8 cellular contexts compared by ENCODE assay signal in the genomic region with DNA sequence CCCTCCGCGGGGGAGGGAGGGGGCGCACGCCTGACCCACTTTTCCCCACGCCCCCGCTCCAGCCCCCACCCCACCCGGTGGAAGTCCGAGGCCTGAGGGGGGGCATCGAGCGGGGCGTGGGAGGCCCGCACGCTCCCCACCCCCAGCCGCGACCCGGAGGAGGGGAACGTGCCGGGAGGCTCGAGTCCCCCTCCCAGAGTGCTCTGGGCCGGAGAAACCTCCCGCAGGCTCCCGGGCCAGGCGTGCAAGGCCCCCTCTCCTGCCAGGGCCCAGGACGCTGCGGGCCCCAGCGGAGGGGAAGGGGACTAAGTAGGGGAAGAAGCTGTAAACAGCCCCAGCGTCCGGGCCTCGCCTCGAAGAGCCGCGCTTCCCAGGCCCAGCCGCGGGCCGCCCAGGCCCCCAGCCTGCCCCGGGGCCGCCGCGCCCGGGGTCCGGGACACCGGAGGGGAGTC. TPM values are rescaled to one million over a fixed set of nuclear protein-coding genes. Genes with fewer than 3 reads are reported as not detected.
DNase-seq lines count a peak whose midpoint lies in the region; ATAC-seq and TF ChIP-seq lines count a peak whose summit lies in the region.

No MANE protein-coding gene starts in this region.

- H3K27ac Mint-ChIP-seq in CD14-positive monocyte, result peak overlapping the region in 5 of 7 donors; percentile 85 to 94 (median 90)
- H3K27ac Mint-ChIP-seq in stimulated activated naive B cell treated with anti-CD40 and anti-IgM and Interleukin-4, amounts not matched to agents 10 μg/mL and 1 μg/mL and 100 μg/mL, for 72 hours, result peak overlapping the region; percentile 94

- peak overlapping the region; percentile 80 for H3K4me3 ChIP-seq in Jurkat, Clone E6-1 (ENCODE audit: low read length)
- H3K4me3 ChIP-seq in astrocyte of the spinal cord (ENCODE audit: low read depth, low read length), result peak overlapping the region; percentile 82

- peaks cover 57% of the 10 kb centered on the region for H3K4me1 Mint-ChIP-seq in CD14-positive monocyte
- H3K4me1 Mint-ChIP-seq in stimulated activated naive B cell treated with anti-CD40 and anti-IgM and Interleukin-4, amounts not matched to agents 10 μg/mL and 1 μg/mL and 100 μg/mL, for 72 hours, result peaks cover 16 to 29% of the 10 kb centered on the region in 2 donors

- no peak for DNase-seq in CD14-positive monocyte (ENCODE audit: low spot score)
- no peak for DNase-seq in Jurkat, Clone E6-1 (ENCODE audit: low read depth, low spot score)
- DNase-seq in astrocyte of the spinal cord (ENCODE audit: low read depth, low spot score), result no peak
- DNase-seq in left colon, result peak; percentile 30 to 37
- no peak for DNase-seq in stimulated activated naive B cell treated with anti-CD40 and anti-IgM and Interleukin-4, amounts not matched to agents 10 μg/mL and 1 μg/mL and 100 μg/mL, for 72 hours
- DNase-seq in NCI-H1417 treated with DMSO at 0.1 percent for 48 hours (lab: John Stamatoyannopoulos, UW), result no peak
- DNase-seq in NCI-H187 treated with DMSO at 0.1 percent for 48 hours (lab: John Stamatoyannopoulos, UW), result no peak

- intact Hi-C loops in CD14-positive monocyte (cut with micrococcal nuclease), result loop anchor here in 1 of 2 donors (10.0 kb wide), 1 partner anchor 120 kb away; the partner anchor contains the start of gene PSMD12
- intact Hi-C loops in left colon (cut with DNase I, micrococcal nuclease), result no loop called here

- peaks cover 20 to 25% of the 10 kb centered on the region in 2 donors for H3K36me3 Mint-ChIP-seq in CD14-positive monocyte
- H3K36me3 Mint-ChIP-seq in stimulated activated naive B cell treated with anti-CD40 and anti-IgM and Interleukin-4, amounts not matched to agents 10 μg/mL and 1 μg/mL and 100 μg/mL, for 72 hours, result peaks cover 5 to 8% of the 10 kb centered on the region in 2 donors

- TF ChIP-seq CTCF in CD14-positive monocyte (IDR thresholded peaks at IDR 0.05) (peak; percentile 3), astrocyte of the spinal cord (IDR thresholded peaks at IDR 0.05; ENCODE audit: low read depth, low read length) (no peak)

- peak; percentile 13 for ATAC-seq in GM21423 (IDR thresholded peaks at IDR 0.05; ENCODE audit: unreplicated experiment)
- peak; percentile 22 for ATAC-seq in left colon
- ATAC-seq in stimulated activated naive B cell treated with anti-CD40 and anti-IgM and Interleukin-4, amounts not matched to agents 10 μg/mL and 1 μg/mL and 100 μg/mL, for 72 hours (replicated peaks), result peak; percentile 61 to 63

- H3K4me3 Mint-ChIP-seq in CD14-positive monocyte, result peak overlapping the region; percentile 88 to 91
- H3K4me3 Mint-ChIP-seq in stimulated activated naive B cell treated with anti-CD40 and anti-IgM and Interleukin-4, amounts not matched to agents 10 μg/mL and 1 μg/mL and 100 μg/mL, for 72 hours, result peak overlapping the region; percentile 88 to 92

- in situ Hi-C loops in astrocyte of the spinal cord (cut with HindIII; ENCODE audit: low sequenced_read_pairs), result no loop called here

- H3K9me3 Mint-ChIP-seq in CD14-positive monocyte, result no peaks in the 10 kb centered on the region
- H3K9me3 Mint-ChIP-seq in stimulated activated naive B cell treated with anti-CD40 and anti-IgM and Interleukin-4, amounts not matched to agents 10 μg/mL and 1 μg/mL and 100 μg/mL, for 72 hours, result no peaks in the 10 kb centered on the region

- H3K27me3 Mint-ChIP-seq in CD14-positive monocyte (ENCODE audit: low read depth in 3 of 3), result no peaks in the 10 kb centered on the region
- H3K27me3 Mint-ChIP-seq in stimulated activated naive B cell treated with anti-CD40 and anti-IgM and Interleukin-4, amounts not matched to agents 10 μg/mL and 1 μg/mL and 100 μg/mL, for 72 hours, result peaks cover 11 to 19% of the 10 kb centered on the region in 2 donors

RNA-seq across cellular contexts. Expression of gene HELZ, which starts 0.3 kb away (rescaled TPM):
- 10 to 100 TPM; 24.8 to 44.1 TPM for polyA plus RNA-seq in CD14-positive monocyte
- 7.1 TPM for polyA plus RNA-seq in Jurkat, Clone E6-1 (2012; ENCODE audit: insufficient read depth, insufficient read length)
- 10 to 100 TPM; 43.7 to 51.5 TPM for total RNA-seq in left colon

Comparison
In these comparisons a context has a peak if more than half of its experiments do, and no peak if none do; other contexts are left out.
1. DNase-seq: peak in left colon (2 of 2); none in CD14-positive monocyte (single experiment), Jurkat, Clone E6-1 (single experiment), astrocyte of the spinal cord (single experiment), stimulated activated naive B cell treated with anti-CD40 and anti-IgM and Interleukin-4, amounts not matched to agents 10 μg/mL and 1 μg/mL and 100 μg/mL, for 72 hours (single experiment), NCI-H1417 treated with DMSO at 0.1 percent for 48 hours (single experiment) and NCI-H187 treated with DMSO at 0.1 percent for 48 hours (single experiment).
2. Peak in every context shown above with its lines, with median percentiles within 50 percentile points of each other: ATAC-seq.